In genomic region chrX:124440674-124441073, GRCh38 we compare ENCODE assay signal across 25 cellular contexts.
"Had no signal": no experiment of that assay in that cellular context is flagged by ENCODE, and none has a peak within 500 bp of the region (broad histone marks: within the 10 kb centered on the region; RNA-seq: fewer than 3 reads in every experiment).

No MANE protein-coding gene starts in this region.

- ATAC-seq: left cardiac atrium; left lobe of liver; left ventricle myocardium superior; lower lobe of right lung; natural killer cell; right lobe of liver; stimulated activated memory B cell treated with anti-CD40 and anti-IgM and Interleukin-4, amounts not matched to agents 10 μg/mL and 1 μg/mL and 100 μg/mL, for 72 hours; stimulated activated naive CD8-positive, alpha-beta T cell treated with anti-CD3 and anti-CD28 coated beads, Interleukin-15, amount 100 ng/mL, for 72 hours had no signal

- H3K9me3 ChIP-seq: lower lobe of right lung, ovary, right atrium auricular region, right lobe of liver, transverse colon, upper lobe of left lung had no signal

- H3K4me3 ChIP-seq: lower lobe of right lung, ovary, right atrium auricular region, right lobe of liver, smooth muscle cell, transverse colon, upper lobe of left lung had no signal

- H3K36me3 ChIP-seq: lower lobe of right lung, ovary, right atrium auricular region, right lobe of liver, transverse colon, upper lobe of left lung had no signal

- H3K4me1 ChIP-seq: lower lobe of right lung, right atrium auricular region, right lobe of liver, transverse colon, upper lobe of left lung had no signal

- H3K27me3 ChIP-seq: ovary, right atrium auricular region, right lobe of liver, transverse colon, upper lobe of left lung had no signal

- DNase-seq: hippocampal formation; kidney glomerular epithelial cell; left cardiac atrium; left ventricle myocardium superior; lower lobe of right lung; mammary epithelial cell; mesenchymal stem cell; naive B cell; natural killer cell; nephron progenitor cell; ovary; right lobe of liver; stimulated activated CD4-positive, alpha-beta T cell treated with anti-CD3 and anti-CD28 coated beads, Interleukin-1b, Interleukin-23, amount 100 ng/mL, for 48 hours; stimulated activated CD4-positive, alpha-beta T cell treated with anti-CD3 and anti-CD28 coated beads, Interleukin-2, amount 100 ng/mL, for 48 hours; stimulated activated CD4-positive, alpha-beta T cell treated with anti-CD3 and anti-CD28 coated beads, Interleukin-4, amount 100 ng/mL, for 4 hours; stimulated activated CD8-positive, alpha-beta memory T cell treated with anti-CD3 and anti-CD28 coated beads, Interleukin-4, amount 100 ng/mL, for 48 hours; stimulated activated naive CD4-positive, alpha-beta T cell treated with Interleukin-2 at 50 U/mL for 16 hours; stimulated activated naive CD8-positive, alpha-beta T cell treated with anti-CD3 and anti-CD28 coated beads, Interleukin-15, amount 100 ng/mL, for 72 hours; substantia nigra; transverse colon; upper lobe of left lung had no signal

- H3K27ac ChIP-seq: lower lobe of right lung, ovary, right atrium auricular region, right lobe of liver, transverse colon, upper lobe of left lung had no signal
